In the genomic region with DNA sequence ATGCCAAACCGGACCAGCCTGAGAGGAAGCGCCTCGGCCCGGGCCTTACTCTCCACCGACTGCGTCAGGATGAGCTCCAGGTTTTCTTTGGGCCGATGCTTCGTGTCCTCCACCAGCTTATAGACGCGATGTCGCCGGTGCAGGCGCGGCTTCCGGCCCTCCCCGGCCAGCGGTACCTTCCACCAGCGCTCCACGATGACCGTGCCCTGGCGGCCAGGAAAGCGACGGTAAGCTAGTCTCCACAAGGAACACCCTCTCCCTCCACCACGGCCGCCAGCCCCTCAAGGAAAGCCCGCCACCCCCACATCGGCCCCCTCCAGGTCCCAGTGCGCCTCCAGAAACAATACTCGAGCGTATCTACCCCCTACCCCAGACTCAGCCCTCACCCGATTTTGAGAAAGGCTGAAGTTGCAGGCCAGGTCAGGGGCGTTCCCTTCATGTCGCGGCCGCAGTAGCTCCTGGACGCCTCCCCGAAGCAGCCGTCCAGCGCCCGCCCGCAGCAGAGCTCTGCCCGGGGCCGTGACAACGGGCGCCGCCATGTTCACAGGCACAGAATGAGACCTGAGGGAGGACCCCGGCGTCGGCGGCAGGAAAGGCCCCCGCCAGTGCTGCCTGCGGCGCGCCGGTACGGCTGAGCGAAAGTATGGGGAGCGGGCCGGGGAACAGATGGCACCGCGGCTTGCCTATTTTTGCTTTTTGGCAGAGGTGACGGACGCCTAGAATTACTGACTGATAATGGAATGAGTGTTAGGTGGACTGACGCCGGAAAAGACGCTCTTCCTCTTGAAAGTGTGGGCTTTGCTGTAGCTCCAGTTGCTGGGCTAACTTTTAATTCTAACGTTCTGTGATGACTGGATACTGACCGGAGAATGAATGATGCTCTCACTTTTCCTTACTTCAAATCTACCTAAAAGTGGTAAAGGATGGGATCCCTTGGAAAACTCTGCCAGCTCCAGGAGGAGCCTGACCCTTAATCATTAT, we compare ENCODE assay signal across 1 cellular context.
A peak's percentile ranks its signal among the peaks of the same experiment; 100 is the strongest.
TF ChIP-seq lines count a peak whose summit lies in the region.

A gene (minus strand): TSS at position 556 of the 981 bp plus-strand sequence. CDS start 17 bp downstream, at position 539.

TF ChIP-seq in HepG2, 621 proteins besides CTCF, POLR2A, EP300 and RAD21 (continued from another document and continues in another):
- TF ChIP-seq, protein P1, sequence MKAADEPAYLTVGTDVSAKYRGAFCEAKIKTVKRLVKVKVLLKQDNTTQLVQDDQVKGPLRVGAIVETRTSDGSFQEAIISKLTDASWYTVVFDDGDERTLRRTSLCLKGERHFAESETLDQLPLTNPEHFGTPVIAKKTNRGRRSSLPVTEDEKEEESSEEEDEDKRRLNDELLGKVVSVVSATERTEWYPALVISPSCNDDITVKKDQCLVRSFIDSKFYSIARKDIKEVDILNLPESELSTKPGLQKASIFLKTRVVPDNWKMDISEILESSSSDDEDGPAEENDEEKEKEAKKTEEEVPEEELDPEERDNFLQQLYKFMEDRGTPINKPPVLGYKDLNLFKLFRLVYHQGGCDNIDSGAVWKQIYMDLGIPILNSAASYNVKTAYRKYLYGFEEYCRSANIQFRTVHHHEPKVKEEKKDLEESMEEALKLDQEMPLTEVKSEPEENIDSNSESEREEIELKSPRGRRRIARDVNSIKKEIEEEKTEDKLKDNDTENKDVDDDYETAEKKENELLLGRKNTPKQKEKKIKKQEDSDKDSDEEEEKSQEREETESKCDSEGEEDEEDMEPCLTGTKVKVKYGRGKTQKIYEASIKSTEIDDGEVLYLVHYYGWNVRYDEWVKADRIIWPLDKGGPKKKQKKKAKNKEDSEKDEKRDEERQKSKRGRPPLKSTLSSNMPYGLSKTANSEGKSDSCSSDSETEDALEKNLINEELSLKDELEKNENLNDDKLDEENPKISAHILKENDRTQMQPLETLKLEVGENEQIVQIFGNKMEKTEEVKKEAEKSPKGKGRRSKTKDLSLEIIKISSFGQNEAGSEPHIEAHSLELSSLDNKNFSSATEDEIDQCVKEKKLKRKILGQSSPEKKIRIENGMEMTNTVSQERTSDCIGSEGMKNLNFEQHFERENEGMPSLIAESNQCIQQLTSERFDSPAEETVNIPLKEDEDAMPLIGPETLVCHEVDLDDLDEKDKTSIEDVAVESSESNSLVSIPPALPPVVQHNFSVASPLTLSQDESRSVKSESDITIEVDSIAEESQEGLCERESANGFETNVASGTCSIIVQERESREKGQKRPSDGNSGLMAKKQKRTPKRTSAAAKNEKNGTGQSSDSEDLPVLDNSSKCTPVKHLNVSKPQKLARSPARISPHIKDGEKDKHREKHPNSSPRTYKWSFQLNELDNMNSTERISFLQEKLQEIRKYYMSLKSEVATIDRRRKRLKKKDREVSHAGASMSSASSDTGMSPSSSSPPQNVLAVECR (CRISPR knock-in tag; IDR thresholded peaks at IDR 0.05; ENCODE audit: borderline replicate concordance), result peak; percentile 87
- TF ChIP-seq RBM22 (optimal IDR thresholded peaks at IDR 0.05; ENCODE audit: low read length) (no peak), AGO1 (IDR thresholded peaks at IDR 0.05; ENCODE audit: low read depth, low read length, poor library complexity, severe bottlenecking) (no peak), RBFOX2 (IDR thresholded peaks at IDR 0.05; ENCODE audit: low read depth, low read length) (peak; percentile 95), HCFC1 (IDR thresholded peaks at IDR 0.05; ENCODE audit: low read depth, low read length) (peak; percentile 62; the same call in 1 of the 2 replicates), U2AF1 (optimal IDR thresholded peaks at IDR 0.05; ENCODE audit: low read depth, low read length) (no peak), TARDBP (CRISPR knock-in tag; IDR thresholded peaks at IDR 0.05) (peak; percentile 57; the same call in 1 of the 2 replicates), PHB2 (IDR thresholded peaks at IDR 0.05; ENCODE audit: partially characterized antibody) (no peak), RARG (CRISPR knock-in tag; IDR thresholded peaks at IDR 0.05; ENCODE audit: low read depth) (no peak), ISL2 (CRISPR knock-in tag; IDR thresholded peaks at IDR 0.05) (peak; percentile 36), ZNF567 (CRISPR knock-in tag; IDR thresholded peaks at IDR 0.05; ENCODE audit: borderline replicate concordance) (0 out of 2 replicates have a peak, but pooled peaks have one; percentile 8), REPIN1 (CRISPR knock-in tag; IDR thresholded peaks at IDR 0.05; ENCODE audit: borderline replicate concordance, low read depth) (peak; percentile 91; the same call in 1 of the 2 replicates), ZNF224 (CRISPR knock-in tag; IDR thresholded peaks at IDR 0.05) (no peak), HDAC6 (IDR thresholded peaks at IDR 0.05; ENCODE audit: low read depth, low read length) (no peak), RFX5 (IDR thresholded peaks at IDR 0.05; ENCODE audit: low read depth, low read length) (no peak), KAT7 (CRISPR knock-in tag; IDR thresholded peaks at IDR 0.05; ENCODE audit: borderline replicate concordance) (peak; percentile 79; the same call in 1 of the 2 replicates), ZNF329 (CRISPR knock-in tag; IDR thresholded peaks at IDR 0.05; ENCODE audit: low read depth) (no peak), ZNF766 (CRISPR knock-in tag; IDR thresholded peaks at IDR 0.05; ENCODE audit: borderline replicate concordance) (peak; percentile 74; the same call in 1 of the 2 replicates), JUN (CRISPR knock-in tag; IDR thresholded peaks at IDR 0.05) (no peak), SIN3B (IDR thresholded peaks at IDR 0.05; ENCODE audit: low read length) (peak; percentile 89), NFATC3 (CRISPR knock-in tag; IDR thresholded peaks at IDR 0.05) (no peak), TCF7L2 (IDR thresholded peaks at IDR 0.05; ENCODE audit: low read depth, low read length) (no peak), SRSF9 (IDR thresholded peaks at IDR 0.05; ENCODE audit: borderline replicate concordance, insufficient read depth, low read depth, low read length, poor library complexity, severe bottlenecking) (no peak), TEAD2 (CRISPR knock-in tag; IDR thresholded peaks at IDR 0.05) (no peak)
- TF ChIP-seq, protein P2, sequence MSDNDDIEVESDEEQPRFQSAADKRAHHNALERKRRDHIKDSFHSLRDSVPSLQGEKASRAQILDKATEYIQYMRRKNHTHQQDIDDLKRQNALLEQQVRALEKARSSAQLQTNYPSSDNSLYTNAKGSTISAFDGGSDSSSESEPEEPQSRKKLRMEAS (IDR thresholded peaks at IDR 0.05), result peak; percentile 51; the same call in 1 of the 2 replicates
- TF ChIP-seq, protein P3, sequence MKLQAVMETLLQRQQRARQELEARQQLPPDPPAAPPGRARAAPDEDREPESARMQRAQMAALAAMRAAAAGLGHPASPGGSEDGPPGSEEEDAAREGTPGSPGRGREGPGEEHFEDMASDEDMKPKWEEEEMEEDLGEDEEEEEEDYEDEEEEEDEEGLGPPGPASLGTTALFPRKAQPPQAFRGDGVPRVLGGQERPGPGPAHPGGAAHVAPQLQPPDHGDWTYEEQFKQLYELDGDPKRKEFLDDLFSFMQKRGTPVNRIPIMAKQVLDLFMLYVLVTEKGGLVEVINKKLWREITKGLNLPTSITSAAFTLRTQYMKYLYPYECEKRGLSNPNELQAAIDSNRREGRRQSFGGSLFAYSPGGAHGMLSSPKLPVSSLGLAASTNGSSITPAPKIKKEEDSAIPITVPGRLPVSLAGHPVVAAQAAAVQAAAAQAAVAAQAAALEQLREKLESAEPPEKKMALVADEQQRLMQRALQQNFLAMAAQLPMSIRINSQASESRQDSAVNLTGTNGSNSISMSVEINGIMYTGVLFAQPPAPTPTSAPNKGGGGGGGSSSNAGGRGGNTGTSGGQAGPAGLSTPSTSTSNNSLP (IDR thresholded peaks at IDR 0.05; ENCODE audit: low read depth, low read length), result no peak
- TF ChIP-seq, protein P4, sequence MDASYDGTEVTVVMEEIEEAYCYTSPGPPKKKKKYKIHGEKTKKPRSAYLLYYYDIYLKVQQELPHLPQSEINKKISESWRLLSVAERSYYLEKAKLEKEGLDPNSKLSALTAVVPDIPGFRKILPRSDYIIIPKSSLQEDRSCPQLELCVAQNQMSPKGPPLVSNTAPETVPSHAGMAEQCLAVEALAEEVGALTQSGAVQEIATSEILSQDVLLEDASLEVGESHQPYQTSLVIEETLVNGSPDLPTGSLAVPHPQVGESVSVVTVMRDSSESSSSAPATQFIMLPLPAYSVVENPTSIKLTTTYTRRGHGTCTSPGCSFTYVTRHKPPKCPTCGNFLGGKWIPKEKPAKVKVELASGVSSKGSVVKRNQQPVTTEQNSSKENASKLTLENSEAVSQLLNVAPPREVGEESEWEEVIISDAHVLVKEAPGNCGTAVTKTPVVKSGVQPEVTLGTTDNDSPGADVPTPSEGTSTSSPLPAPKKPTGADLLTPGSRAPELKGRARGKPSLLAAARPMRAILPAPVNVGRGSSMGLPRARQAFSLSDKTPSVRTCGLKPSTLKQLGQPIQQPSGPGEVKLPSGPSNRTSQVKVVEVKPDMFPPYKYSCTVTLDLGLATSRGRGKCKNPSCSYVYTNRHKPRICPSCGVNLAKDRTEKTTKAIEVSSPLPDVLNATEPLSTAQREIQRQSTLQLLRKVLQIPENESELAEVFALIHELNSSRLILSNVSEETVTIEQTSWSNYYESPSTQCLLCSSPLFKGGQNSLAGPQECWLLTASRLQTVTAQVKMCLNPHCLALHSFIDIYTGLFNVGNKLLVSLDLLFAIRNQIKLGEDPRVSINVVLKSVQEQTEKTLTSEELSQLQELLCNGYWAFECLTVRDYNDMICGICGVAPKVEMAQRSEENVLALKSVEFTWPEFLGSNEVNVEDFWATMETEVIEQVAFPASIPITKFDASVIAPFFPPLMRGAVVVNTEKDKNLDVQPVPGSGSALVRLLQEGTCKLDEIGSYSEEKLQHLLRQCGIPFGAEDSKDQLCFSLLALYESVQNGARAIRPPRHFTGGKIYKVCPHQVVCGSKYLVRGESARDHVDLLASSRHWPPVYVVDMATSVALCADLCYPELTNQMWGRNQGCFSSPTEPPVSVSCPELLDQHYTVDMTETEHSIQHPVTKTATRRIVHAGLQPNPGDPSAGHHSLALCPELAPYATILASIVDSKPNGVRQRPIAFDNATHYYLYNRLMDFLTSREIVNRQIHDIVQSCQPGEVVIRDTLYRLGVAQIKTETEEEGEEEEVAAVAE (CRISPR knock-in tag; IDR thresholded peaks at IDR 0.05; ENCODE audit: borderline replicate concordance), result peak; percentile 57; the same call in 1 of the 2 replicates
- TF ChIP-seq, protein P5, sequence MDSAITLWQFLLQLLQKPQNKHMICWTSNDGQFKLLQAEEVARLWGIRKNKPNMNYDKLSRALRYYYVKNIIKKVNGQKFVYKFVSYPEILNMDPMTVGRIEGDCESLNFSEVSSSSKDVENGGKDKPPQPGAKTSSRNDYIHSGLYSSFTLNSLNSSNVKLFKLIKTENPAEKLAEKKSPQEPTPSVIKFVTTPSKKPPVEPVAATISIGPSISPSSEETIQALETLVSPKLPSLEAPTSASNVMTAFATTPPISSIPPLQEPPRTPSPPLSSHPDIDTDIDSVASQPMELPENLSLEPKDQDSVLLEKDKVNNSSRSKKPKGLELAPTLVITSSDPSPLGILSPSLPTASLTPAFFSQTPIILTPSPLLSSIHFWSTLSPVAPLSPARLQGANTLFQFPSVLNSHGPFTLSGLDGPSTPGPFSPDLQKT (CRISPR knock-in tag; IDR thresholded peaks at IDR 0.05; ENCODE audit: borderline replicate concordance), result 0 out of 2 replicates have a peak, but pooled peaks have one; percentile 67
- TF ChIP-seq, protein P6, sequence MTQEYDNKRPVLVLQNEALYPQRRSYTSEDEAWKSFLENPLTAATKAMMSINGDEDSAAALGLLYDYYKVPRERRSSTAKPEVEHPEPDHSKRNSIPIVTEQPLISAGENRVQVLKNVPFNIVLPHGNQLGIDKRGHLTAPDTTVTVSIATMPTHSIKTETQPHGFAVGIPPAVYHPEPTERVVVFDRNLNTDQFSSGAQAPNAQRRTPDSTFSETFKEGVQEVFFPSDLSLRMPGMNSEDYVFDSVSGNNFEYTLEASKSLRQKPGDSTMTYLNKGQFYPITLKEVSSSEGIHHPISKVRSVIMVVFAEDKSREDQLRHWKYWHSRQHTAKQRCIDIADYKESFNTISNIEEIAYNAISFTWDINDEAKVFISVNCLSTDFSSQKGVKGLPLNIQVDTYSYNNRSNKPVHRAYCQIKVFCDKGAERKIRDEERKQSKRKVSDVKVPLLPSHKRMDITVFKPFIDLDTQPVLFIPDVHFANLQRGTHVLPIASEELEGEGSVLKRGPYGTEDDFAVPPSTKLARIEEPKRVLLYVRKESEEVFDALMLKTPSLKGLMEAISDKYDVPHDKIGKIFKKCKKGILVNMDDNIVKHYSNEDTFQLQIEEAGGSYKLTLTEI (CRISPR knock-in tag; conservative IDR thresholded peaks at IDR 0.05), result no peak
- TF ChIP-seq, protein P7, sequence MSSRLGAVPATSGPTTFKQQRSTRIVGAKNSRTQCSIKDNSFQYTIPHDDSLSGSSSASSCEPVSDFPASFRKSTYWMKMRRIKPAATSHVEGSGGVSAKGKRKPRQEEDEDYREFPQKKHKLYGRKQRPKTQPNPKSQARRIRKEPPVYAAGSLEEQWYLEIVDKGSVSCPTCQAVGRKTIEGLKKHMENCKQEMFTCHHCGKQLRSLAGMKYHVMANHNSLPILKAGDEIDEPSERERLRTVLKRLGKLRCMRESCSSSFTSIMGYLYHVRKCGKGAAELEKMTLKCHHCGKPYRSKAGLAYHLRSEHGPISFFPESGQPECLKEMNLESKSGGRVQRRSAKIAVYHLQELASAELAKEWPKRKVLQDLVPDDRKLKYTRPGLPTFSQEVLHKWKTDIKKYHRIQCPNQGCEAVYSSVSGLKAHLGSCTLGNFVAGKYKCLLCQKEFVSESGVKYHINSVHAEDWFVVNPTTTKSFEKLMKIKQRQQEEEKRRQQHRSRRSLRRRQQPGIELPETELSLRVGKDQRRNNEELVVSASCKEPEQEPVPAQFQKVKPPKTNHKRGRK (CRISPR knock-in tag; IDR thresholded peaks at IDR 0.05), result no peak
- TF ChIP-seq, protein P8, sequence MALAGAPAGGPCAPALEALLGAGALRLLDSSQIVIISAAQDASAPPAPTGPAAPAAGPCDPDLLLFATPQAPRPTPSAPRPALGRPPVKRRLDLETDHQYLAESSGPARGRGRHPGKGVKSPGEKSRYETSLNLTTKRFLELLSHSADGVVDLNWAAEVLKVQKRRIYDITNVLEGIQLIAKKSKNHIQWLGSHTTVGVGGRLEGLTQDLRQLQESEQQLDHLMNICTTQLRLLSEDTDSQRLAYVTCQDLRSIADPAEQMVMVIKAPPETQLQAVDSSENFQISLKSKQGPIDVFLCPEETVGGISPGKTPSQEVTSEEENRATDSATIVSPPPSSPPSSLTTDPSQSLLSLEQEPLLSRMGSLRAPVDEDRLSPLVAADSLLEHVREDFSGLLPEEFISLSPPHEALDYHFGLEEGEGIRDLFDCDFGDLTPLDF (CRISPR knock-in tag; IDR thresholded peaks at IDR 0.05), result peak; percentile 37; the same call in 1 of the 2 replicates
- TF ChIP-seq, protein P9, sequence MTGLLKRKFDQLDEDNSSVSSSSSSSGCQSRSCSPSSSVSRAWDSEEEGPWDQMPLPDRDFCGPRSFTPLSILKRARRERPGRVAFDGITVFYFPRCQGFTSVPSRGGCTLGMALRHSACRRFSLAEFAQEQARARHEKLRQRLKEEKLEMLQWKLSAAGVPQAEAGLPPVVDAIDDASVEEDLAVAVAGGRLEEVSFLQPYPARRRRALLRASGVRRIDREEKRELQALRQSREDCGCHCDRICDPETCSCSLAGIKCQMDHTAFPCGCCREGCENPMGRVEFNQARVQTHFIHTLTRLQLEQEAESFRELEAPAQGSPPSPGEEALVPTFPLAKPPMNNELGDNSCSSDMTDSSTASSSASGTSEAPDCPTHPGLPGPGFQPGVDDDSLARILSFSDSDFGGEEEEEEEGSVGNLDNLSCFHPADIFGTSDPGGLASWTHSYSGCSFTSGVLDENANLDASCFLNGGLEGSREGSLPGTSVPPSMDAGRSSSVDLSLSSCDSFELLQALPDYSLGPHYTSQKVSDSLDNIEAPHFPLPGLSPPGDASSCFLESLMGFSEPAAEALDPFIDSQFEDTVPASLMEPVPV (CRISPR knock-in tag; IDR thresholded peaks at IDR 0.05), result peak; percentile 84; the same call in 1 of the 2 replicates
